8 cellular contexts compared by ENCODE assay signal in the genomic region with DNA sequence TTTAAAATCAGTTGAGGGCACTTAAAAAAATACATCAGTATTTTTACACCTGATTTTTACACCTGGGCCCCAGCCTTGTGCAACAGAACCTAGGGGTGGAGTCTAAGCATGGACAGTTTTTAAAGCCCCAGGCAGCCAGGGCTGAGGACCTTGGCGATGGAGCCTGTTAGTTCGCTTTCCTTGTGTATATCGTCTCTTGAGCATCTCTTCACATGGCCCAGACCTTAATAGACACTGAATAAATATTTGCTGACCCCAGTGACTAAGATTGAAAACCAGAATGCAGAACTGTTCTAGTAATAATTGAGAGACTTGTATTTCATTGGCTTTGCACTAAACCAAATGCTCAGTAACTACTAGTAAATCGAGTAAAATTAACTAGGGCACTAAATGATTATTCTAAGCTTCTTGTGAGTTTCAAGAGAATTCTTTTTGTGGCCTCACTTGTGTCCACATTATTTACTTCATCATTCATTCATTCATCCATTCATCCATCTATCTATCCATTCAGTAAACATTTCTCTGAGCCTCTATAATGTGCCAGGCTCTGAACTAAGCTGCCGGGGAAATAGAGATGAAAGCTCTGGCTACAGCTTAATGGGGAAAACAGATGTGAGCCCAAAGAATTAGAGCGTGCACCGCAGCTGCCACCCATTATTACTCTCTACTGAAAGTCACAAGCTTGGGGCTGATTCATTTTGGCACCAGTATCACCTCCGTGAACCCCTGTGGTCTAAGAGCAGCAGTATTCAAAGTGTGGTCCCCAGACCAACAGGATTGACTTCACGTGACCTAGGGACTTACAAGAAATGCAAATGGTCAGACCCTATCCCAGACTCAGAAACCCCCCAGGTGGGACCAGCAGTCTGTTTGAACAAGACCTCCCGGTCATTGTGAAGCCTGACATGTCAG.
A peak's percentile ranks its signal among the peaks of the same experiment; 100 is the strongest.
DNase-seq lines count a peak whose midpoint lies in the region; ATAC-seq and TF ChIP-seq lines count a peak whose summit lies in the region.

No MANE protein-coding gene starts in this region.

- in situ Hi-C loops in brain microvascular endothelial cell (cut with HindIII; ENCODE audit: low pct_ligation_motif_present, low sequenced_read_pairs): no loop called here

- H3K27ac ChIP-seq in BLaER1 treated with 17β-estradiol and CSF1 and Interleukin-3, amounts not matched to agents 10 nM and 100 nM: peak overlapping the region in 10 of 11 experiments; percentile 11 to 87 (median 76); a peak in 17 of 22 replicates
- H3K27ac ChIP-seq in brain microvascular endothelial cell (peak overlapping the region; percentile 76), WERI-Rb-1 (no peak overlapping the region)

- peak; percentile 76 for ATAC-seq in GM19023 (IDR thresholded peaks at IDR 0.05; ENCODE audit: unreplicated experiment)
- peak; percentile 61 for ATAC-seq in HG03066 (IDR thresholded peaks at IDR 0.05; ENCODE audit: low read depth, unreplicated experiment)

- H4K20me1 ChIP-seq in BLaER1 treated with 17β-estradiol and CSF1 and Interleukin-3, amounts not matched to agents 10 nM and 100 nM: no peaks in the 10 kb centered on the region

- peak overlapping the region; percentile 65 to 89 (median 79) for H3K4me2 ChIP-seq in BLaER1 treated with 17β-estradiol and CSF1 and Interleukin-3, amounts not matched to agents 10 nM and 100 nM

- TF ChIP-seq CTCF in brain microvascular endothelial cell (IDR thresholded peaks at IDR 0.05; ENCODE audit: low read depth, low read length, missing control alignments) (no peak), WERI-Rb-1 (IDR thresholded peaks at IDR 0.05; ENCODE audit: low read depth, low read length) (no peak)

- DNase-seq in brain microvascular endothelial cell: no peak
- no peak for DNase-seq in WERI-Rb-1
- no peak for DNase-seq in NCI-H446 treated with DMSO at 0.1 percent for 48 hours (lab: John Stamatoyannopoulos, UW)
- no peak for DNase-seq in NCI-H2029 treated with DMSO at 0.1 percent for 48 hours (lab: John Stamatoyannopoulos, UW)
- no peak for DNase-seq in SW 1271 (lab: John Stamatoyannopoulos, UW)

- 0 out of 20 replicates have a peak overlapping the region, but pooled peaks of 1 of the 10 experiments have one; percentile 37 for H3K4me3 ChIP-seq in BLaER1 treated with 17β-estradiol and CSF1 and Interleukin-3, amounts not matched to agents 10 nM and 100 nM
- H3K4me3 ChIP-seq in brain microvascular endothelial cell (ENCODE audit: low read depth, low read length): no peak overlapping the region
- no peak overlapping the region for H3K4me3 ChIP-seq in WERI-Rb-1 (ENCODE audit: low read depth, low read length)

- peaks cover 0 to 6% (median 0%) of the 10 kb centered on the region in 11 experiments; a peak in 1 of 22 replicates for H3K9me3 ChIP-seq in BLaER1 treated with 17β-estradiol and CSF1 and Interleukin-3, amounts not matched to agents 10 nM and 100 nM (replicated peaks in 1 of 11)
- no peaks in the 10 kb centered on the region for H3K9me3 ChIP-seq in WERI-Rb-1 (ENCODE audit: severe bottlenecking)

- peaks cover 28 to 58% (median 45%) of the 10 kb centered on the region in 10 experiments for H3K4me1 ChIP-seq in BLaER1 treated with 17β-estradiol and CSF1 and Interleukin-3, amounts not matched to agents 10 nM and 100 nM

- no peaks in the 10 kb centered on the region for H3K27me3 ChIP-seq in BLaER1 treated with 17β-estradiol and CSF1 and Interleukin-3, amounts not matched to agents 10 nM and 100 nM
- H3K27me3 ChIP-seq in brain microvascular endothelial cell (replicated peaks) (no peaks in the 10 kb centered on the region), WERI-Rb-1 (ENCODE audit: insufficient read depth, low read depth, severe bottlenecking) (no peaks in the 10 kb centered on the region)

- no peaks in the 10 kb centered on the region for H3K36me3 ChIP-seq in BLaER1 treated with 17β-estradiol and CSF1 and Interleukin-3, amounts not matched to agents 10 nM and 100 nM
- H3K36me3 ChIP-seq in brain microvascular endothelial cell (replicated peaks) (no peaks in the 10 kb centered on the region), WERI-Rb-1 (no peaks in the 10 kb centered on the region)

- peak overlapping the region in 7 of 11 experiments; percentile 61 to 77 (median 71); a peak in 10 of 22 replicates for H3K9ac ChIP-seq in BLaER1 treated with 17β-estradiol and CSF1 and Interleukin-3, amounts not matched to agents 10 nM and 100 nM
